ENCODE assay signal across 1 cellular context in the genomic region with DNA sequence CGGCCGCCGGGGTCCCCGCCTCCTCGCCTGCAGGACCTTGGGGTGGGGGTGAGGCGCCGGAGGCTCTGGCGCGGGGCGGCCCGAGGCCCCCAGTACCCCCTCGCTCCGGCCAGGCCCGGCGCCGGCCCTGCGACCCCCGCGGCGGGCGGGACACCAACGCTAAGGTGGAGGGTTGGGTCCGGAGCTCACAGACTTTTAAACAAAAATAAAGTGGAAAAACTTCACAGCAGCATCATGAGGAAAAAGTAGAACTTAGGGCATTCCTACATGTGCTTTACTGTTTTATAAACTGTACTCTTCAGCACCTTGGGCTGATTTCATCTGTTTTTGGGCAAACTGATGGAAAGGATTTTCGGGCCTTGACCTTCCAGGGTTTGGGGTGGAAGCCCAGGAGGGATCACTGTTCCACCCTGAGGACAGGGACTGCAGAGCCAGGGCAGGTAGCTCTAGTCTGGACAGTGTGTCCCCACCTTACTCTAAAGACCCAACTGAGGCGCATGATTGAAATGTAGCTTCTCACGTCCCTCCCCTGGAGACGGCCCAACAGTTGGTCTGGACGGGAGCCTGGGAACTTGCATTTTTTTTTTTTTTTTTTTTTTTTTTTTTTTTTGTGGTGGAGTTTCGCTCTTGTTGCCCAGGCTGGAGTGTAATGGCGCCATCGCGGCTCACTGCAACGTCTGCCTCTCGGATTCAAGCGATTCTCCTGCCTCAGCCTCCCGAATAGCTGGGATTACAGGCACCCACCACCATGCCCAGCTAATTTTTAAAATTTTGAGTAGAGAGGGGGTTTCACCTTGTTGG.
TF ChIP-seq lines count a peak whose summit lies in the region.

No MANE protein-coding gene starts in this region.

TF ChIP-seq in H1, 55 proteins besides CTCF, POLR2A, EP300 and RAD21 (continued from another document):
- TF ChIP-seq RNF2 (IDR thresholded peaks at IDR 0.05; ENCODE audit: borderline replicate concordance, low read depth, low read length, missing control alignments, poor library complexity, severe bottlenecking) = no peak
- no peak for TF ChIP-seq BACH1 (IDR thresholded peaks at IDR 0.05; ENCODE audit: low read length)
- TF ChIP-seq FOSL1 (IDR thresholded peaks at IDR 0.05; ENCODE audit: insufficient read depth, low read depth, low read length) = no peak
- no peak for TF ChIP-seq SIX5 (IDR thresholded peaks at IDR 0.05; ENCODE audit: low read depth, low read length)
- TF ChIP-seq ASH2L (IDR thresholded peaks at IDR 0.05; ENCODE audit: low read length) = peak; percentile 21
- no peak for TF ChIP-seq CTBP2 (IDR thresholded peaks at IDR 0.05; ENCODE audit: borderline replicate concordance, insufficient read depth, insufficient read length, low read length)
- TF ChIP-seq CHD2 (IDR thresholded peaks at IDR 0.05; ENCODE audit: low read length) = no peak
- TF ChIP-seq TBP (IDR thresholded peaks at IDR 0.05; ENCODE audit: low read depth, low read length) = no peak
